Comparison of ENCODE assay signal across 20 cellular contexts in the genomic region with DNA sequence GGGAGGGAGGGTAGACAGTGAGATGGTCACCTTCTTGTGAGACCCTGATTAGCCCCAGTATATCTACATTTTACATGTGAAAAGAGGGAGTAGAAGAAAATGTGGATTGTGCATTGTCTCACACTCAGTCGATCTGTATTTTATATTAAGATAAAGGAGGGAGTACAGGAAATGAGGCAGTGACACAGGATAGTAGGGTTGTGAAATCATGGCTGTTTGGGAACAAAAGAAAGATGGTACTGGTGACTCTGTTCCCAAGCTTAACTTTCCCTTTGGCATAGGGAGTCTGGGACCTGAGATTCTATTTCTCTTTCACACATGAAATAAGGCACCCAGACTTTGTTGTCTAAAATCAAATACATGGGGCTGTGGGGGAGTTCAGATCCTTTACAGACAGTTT.
DNase-seq lines count a peak whose midpoint lies in the region; ATAC-seq and TF ChIP-seq lines count a peak whose summit lies in the region.
"Had no signal": no experiment of that assay in that cellular context is flagged by ENCODE, and none has a peak within 500 bp of the region (broad histone marks: within the 10 kb centered on the region; RNA-seq: fewer than 3 reads in every experiment).

No MANE protein-coding gene starts in this region.

- peaks cover 74% of the 10 kb centered on the region for H3K36me3 Mint-ChIP-seq in endodermal cell (ENCODE audit: low read depth)
- no peaks in the 10 kb centered on the region for H3K36me3 Mint-ChIP-seq in activated CD4-positive, alpha-beta T cell treated with anti-CD3 and anti-CD28 coated beads, Interleukin-2, amount 10 ng/mL, durations not matched to agents 7 days and 5 days (ENCODE audit: low read depth)

- no peak overlapping the region for H4K8ac ChIP-seq in mesendoderm (ENCODE audit: low read depth, low read length)

- H2BK15ac ChIP-seq in mesendoderm (replicated peaks; ENCODE audit: low read depth): no peak overlapping the region

- H3K4me2 ChIP-seq in PC-3 (ENCODE audit: low read length) (no peak overlapping the region), mesendoderm (ENCODE audit: low read length) (no peak overlapping the region)

- H3K79me2 ChIP-seq in PC-3 (ENCODE audit: low read length): 0 out of 2 replicates have a peak, but pooled peaks cover under 1% of the 10 kb centered on the region
- H3K79me2 ChIP-seq in mesendoderm (ENCODE audit: control insufficient read depth, insufficient read depth, low read length): no peaks in the 10 kb centered on the region

- no peak overlapping the region for H3K4ac ChIP-seq in mesendoderm (ENCODE audit: low read depth, low read length)

- H3K9me3 ChIP-seq in PC-3 (ENCODE audit: low read length) (no peaks in the 10 kb centered on the region), endodermal cell (ENCODE audit: control insufficient read depth, low read length) (peaks cover 44% of the 10 kb centered on the region), right cardiac atrium (ENCODE audit: control insufficient read depth, low read length) (no peaks in the 10 kb centered on the region)

- H4K5ac ChIP-seq in mesendoderm (ENCODE audit: low read length): no peak overlapping the region

- BruUV-seq in PC-3 (replicated peaks; lab: Mats Ljungman, UMichigan): no TSS peak

- H2AFZ ChIP-seq in PC-3 (ENCODE audit: low read length): no peak overlapping the region

- TF ChIP-seq CTCF in PC-3 (conservative IDR thresholded peaks at IDR 0.05; ENCODE audit: low read depth, low read length): no peak
- no peak for TF ChIP-seq CTCF in endodermal cell (conservative IDR thresholded peaks at IDR 0.05)

- no peaks in the 10 kb centered on the region for H3K27me3 ChIP-seq in PC-3 (ENCODE audit: low read length)
- no peaks in the 10 kb centered on the region for H3K27me3 ChIP-seq in endodermal cell (ENCODE audit: control insufficient read depth, insufficient read depth, low read length, poor library complexity, severe bottlenecking)
- H3K27me3 ChIP-seq in mesendoderm (ENCODE audit: insufficient read depth, low read length, poor library complexity): no peaks in the 10 kb centered on the region
- no peaks in the 10 kb centered on the region for H3K27me3 ChIP-seq in right cardiac atrium (ENCODE audit: control insufficient read depth, insufficient read depth)

- no peaks in the 10 kb centered on the region for H3K4me1 Mint-ChIP-seq in endodermal cell
- no peaks in the 10 kb centered on the region for H3K4me1 Mint-ChIP-seq in activated CD4-positive, alpha-beta T cell treated with anti-CD3 and anti-CD28 coated beads, Interleukin-2, amount 10 ng/mL, durations not matched to agents 7 days and 5 days

- no peak overlapping the region for H2AK5ac ChIP-seq in mesendoderm (ENCODE audit: low read length)

- H3K9me2 ChIP-seq in PC-3 (replicated peaks; ENCODE audit: low read length): no peaks in the 10 kb centered on the region

- CTCF ChIA-PET in PC-3 (lab: Charles Lee): no interaction called here
- CTCF ChIA-PET in activated CD4-positive, alpha-beta T cell treated with anti-CD3 and anti-CD28 coated beads, Interleukin-2, amount 10 ng/mL, durations not matched to agents 7 days and 5 days (lab: Charles Lee): interaction anchor here (1.1 kb wide), 1 partner anchor 15 kb away, joined by 3 read pairs; no protein-coding TSS in a partner anchor

- no peak overlapping the region for H3K18ac ChIP-seq in mesendoderm (ENCODE audit: low read length)

- POLR2A ChIA-PET in PC-3 (lab: Charles Lee; ENCODE audit: unreplicated experiment): no interaction called here
- POLR2A ChIA-PET in activated CD4-positive, alpha-beta T cell treated with anti-CD3 and anti-CD28 coated beads, Interleukin-2, amount 10 ng/mL, durations not matched to agents 7 days and 5 days (lab: Charles Lee): no interaction called here

- DNase-seq in EH (ENCODE audit: low read depth): peak; percentile 15
- no peak for DNase-seq in PC-3
- no peak for DNase-seq in endodermal cell
- DNase-seq in mesendoderm: peak; percentile 26
- DNase-seq in NCI-H1048 (lab: John Stamatoyannopoulos, UW): no peak
- DNase-seq in right cardiac atrium: no peak
- no peak for DNase-seq in activated CD4-positive, alpha-beta T cell treated with anti-CD3 and anti-CD28 coated beads, Interleukin-2, amount 10 ng/mL, durations not matched to agents 7 days and 5 days
- DNase-seq: 8988T, GDM1, Kasumi-1, NCI-H1105, NCI-H2029, NCI-H446 treated with DMSO at 0.1 percent for 48 hours, NCI-H526, NCI-H82, SHP77 treated with DMSO at 0.1 percent for 48 hours had no signal

- no peaks in the 10 kb centered on the region for H4K20me1 ChIP-seq in PC-3 (ENCODE audit: low read length)

- no peak overlapping the region for H3K4me3 ChIP-seq in PC-3 (ENCODE audit: low read length)
- peak overlapping the region; percentile 22 for H3K4me3 ChIP-seq in endodermal cell (ENCODE audit: low read length)
- no peak overlapping the region for H3K4me3 ChIP-seq in mesendoderm (ENCODE audit: low read length)
- no peak overlapping the region for H3K4me3 ChIP-seq in right cardiac atrium (ENCODE audit: low read length)
- H3K4me3 ChIP-seq: GM12878, K562 had no signal

- no peak overlapping the region for H3K27ac Mint-ChIP-seq in endodermal cell
- no peak overlapping the region for H3K27ac Mint-ChIP-seq in activated CD4-positive, alpha-beta T cell treated with anti-CD3 and anti-CD28 coated beads, Interleukin-2, amount 10 ng/mL, durations not matched to agents 7 days and 5 days

- H3K56ac ChIP-seq in mesendoderm (ENCODE audit: low read length): no peak overlapping the region

- peaks cover 9% of the 10 kb centered on the region for H3K4me1 ChIP-seq in PC-3 (ENCODE audit: insufficient read depth, low read length)
- no peaks in the 10 kb centered on the region for H3K4me1 ChIP-seq in endodermal cell (ENCODE audit: control insufficient read depth, insufficient read depth, low read length)
- no peaks in the 10 kb centered on the region for H3K4me1 ChIP-seq in mesendoderm (ENCODE audit: control insufficient read depth, low read depth, low read length)
- no peaks in the 10 kb centered on the region for H3K4me1 ChIP-seq in right cardiac atrium (ENCODE audit: control insufficient read depth, insufficient read depth, low read length)

- ATAC-seq in PC-3: no peak
- no peak for ATAC-seq in HG03039 (IDR thresholded peaks at IDR 0.05; ENCODE audit: unreplicated experiment)
- ATAC-seq in right cardiac atrium: no peak
- ATAC-seq: GM12878, HepG2, K562 had no signal

- no peaks in the 10 kb centered on the region for H3K79me1 ChIP-seq in mesendoderm (ENCODE audit: low read length)

- no peak overlapping the region for H2BK120ac ChIP-seq in mesendoderm (ENCODE audit: low read depth, low read length)

- H3K36me3 ChIP-seq in PC-3 (ENCODE audit: low read depth, low read length): peaks cover 22% of the 10 kb centered on the region
- H3K36me3 ChIP-seq in endodermal cell (ENCODE audit: control insufficient read depth, insufficient read depth, low read length): peaks cover 62% of the 10 kb centered on the region
- no peaks in the 10 kb centered on the region for H3K36me3 ChIP-seq in mesendoderm (ENCODE audit: control insufficient read depth, insufficient read depth, low read length)

- peaks cover 33% of the 10 kb centered on the region for H3K9me3 Mint-ChIP-seq in endodermal cell
- peaks cover 5% of the 10 kb centered on the region for H3K9me3 Mint-ChIP-seq in activated CD4-positive, alpha-beta T cell treated with anti-CD3 and anti-CD28 coated beads, Interleukin-2, amount 10 ng/mL, durations not matched to agents 7 days and 5 days

- no peak overlapping the region for H2BK5ac ChIP-seq in mesendoderm (ENCODE audit: low read length)

- no peak overlapping the region for H3K4me3 Mint-ChIP-seq in endodermal cell
- H3K4me3 Mint-ChIP-seq in activated CD4-positive, alpha-beta T cell treated with anti-CD3 and anti-CD28 coated beads, Interleukin-2, amount 10 ng/mL, durations not matched to agents 7 days and 5 days: no peak overlapping the region

- 95 to 100% methylated on average over 1 of the region's 1 CpG for WGBS in endodermal cell (ENCODE audit: insufficient coverage in 1 of 2, insufficient read length in 1 of 2), 2 experiments
- WGBS in mesendoderm (ENCODE audit: extremely low coverage, insufficient coverage, low lambda C conversion rate): no CpG with 5 or more reads among the region's 1 CpG
- 52% methylated on average over 1 of the region's 1 CpG for WGBS in right cardiac atrium

- H3K9ac ChIP-seq in PC-3 (ENCODE audit: low read length) (no peak overlapping the region), endodermal cell (ENCODE audit: extremely low read depth, low read length, poor library complexity, severe bottlenecking) (no peak overlapping the region), mesendoderm (ENCODE audit: low read length) (no peak overlapping the region)

- intact Hi-C loops in PC-3 (cut with micrococcal nuclease) (no loop called here), right cardiac atrium (cut with DNase I) (no loop called here)

- no peak overlapping the region for H3K23ac ChIP-seq in mesendoderm (ENCODE audit: low read length)

- H3F3A ChIP-seq in PC-3 (ENCODE audit: low read length, unreplicated experiment): peaks cover 2% of the 10 kb centered on the region

- H3K27ac ChIP-seq in PC-3 (ENCODE audit: low read length) (peak overlapping the region; percentile 20; the same call in 1 of the 2 replicates), endodermal cell (ENCODE audit: low read depth, low read length) (no peak overlapping the region), mesendoderm (ENCODE audit: low read depth, low read length) (no peak overlapping the region), right cardiac atrium (ENCODE audit: low read length) (no peak overlapping the region)

- H3K27me3 Mint-ChIP-seq in endodermal cell (ENCODE audit: insufficient read depth): no peaks in the 10 kb centered on the region
- H3K27me3 Mint-ChIP-seq in activated CD4-positive, alpha-beta T cell treated with anti-CD3 and anti-CD28 coated beads, Interleukin-2, amount 10 ng/mL, durations not matched to agents 7 days and 5 days: no peaks in the 10 kb centered on the region

Comparison
In these comparisons a context has a peak if more than half of its experiments do, and no peak if none do; other contexts are left out.
1. DNase-seq: peak in EH (single experiment) and mesendoderm (single experiment); none in PC-3 (single experiment), endodermal cell (single experiment), NCI-H1048 (single experiment), right cardiac atrium (0 of 3) and activated CD4-positive, alpha-beta T cell treated with anti-CD3 and anti-CD28 coated beads, Interleukin-2, amount 10 ng/mL, durations not matched to agents 7 days and 5 days (single experiment).